ENCODE assay signal across 9 cellular contexts in genomic region chr7:128790297-128791037, GRCh38. TPM values are rescaled to one million over a fixed set of nuclear protein-coding genes. Genes with fewer than 3 reads are reported as not detected.
A peak's percentile ranks its signal among the peaks of the same experiment; 100 is the strongest.
DNase-seq lines count a peak whose midpoint lies in the region; ATAC-seq and TF ChIP-seq lines count a peak whose summit lies in the region.
"Had no signal": no experiment of that assay in that cellular context is flagged by ENCODE, and none has a peak within 500 bp of the region (broad histone marks: within the 10 kb centered on the region; RNA-seq: fewer than 3 reads in every experiment).

No MANE protein-coding gene starts in this region.

- H3K9me3 Mint-ChIP-seq in chondrocyte (ENCODE audit: low read depth) (peaks cover 4% of the 10 kb centered on the region), mesothelial cell of epicardium (peaks cover 5% of the 10 kb centered on the region)

- ATAC-seq in GM18861 (IDR thresholded peaks at IDR 0.05; ENCODE audit: unreplicated experiment) (peak; percentile 5), HG03442 (IDR thresholded peaks at IDR 0.05; ENCODE audit: unreplicated experiment) (peak; percentile 19)

- H3K27ac Mint-ChIP-seq in chondrocyte (ENCODE audit: unreplicated experiment) (no peak overlapping the region), mesothelial cell of epicardium (peak overlapping the region; percentile 68)

- H3K27me3 Mint-ChIP-seq in chondrocyte (ENCODE audit: low read depth) = peaks cover 2% of the 10 kb centered on the region
- peaks cover 38% of the 10 kb centered on the region for H3K27me3 Mint-ChIP-seq in mesothelial cell of epicardium (ENCODE audit: low read depth)

- DNase-seq in chondrocyte (ENCODE audit: low spot score) (no peak), mesothelial cell of epicardium (ENCODE audit: low spot score in 2 of 2, unreplicated experiment in 2 of 2) (no peak), SW480 (ENCODE audit: low spot score) (no peak), HT-29 (ENCODE audit: low spot score) (no peak), putamen (ENCODE audit: low spot score) (no peak)
- no peak for DNase-seq in stimulated activated CD4-positive, alpha-beta T cell treated with anti-CD3 and anti-CD28 coated beads, Interleukin-4, amount 100 ng/mL, for 4 hours

- H3K4me3 Mint-ChIP-seq in chondrocyte (ENCODE audit: unreplicated experiment) (peak overlapping the region; percentile 70), mesothelial cell of epicardium (peak overlapping the region; percentile 86)

- H3K4me1 Mint-ChIP-seq in chondrocyte (ENCODE audit: low read depth) (peaks cover 12% of the 10 kb centered on the region), mesothelial cell of epicardium (peaks cover 11% of the 10 kb centered on the region)

- TF ChIP-seq CTCF in chondrocyte (IDR thresholded peaks at IDR 0.05) (no peak), mesothelial cell of epicardium (IDR thresholded peaks at IDR 0.05; ENCODE audit: unreplicated experiment) (no peak)

- H3K36me3 Mint-ChIP-seq in chondrocyte (ENCODE audit: low read depth) (peaks cover 3% of the 10 kb centered on the region), mesothelial cell of epicardium (peaks cover 8% of the 10 kb centered on the region)

RNA-seq across cellular contexts. Expression of gene CCDC136, which starts 1.3 kb away (rescaled TPM):
- total RNA-seq in chondrocyte (7.6 to 8.8 TPM (median 8.5 TPM) in 3 replicates), mesothelial cell of epicardium (34.6 to 39.1 TPM (median 34.8 TPM) in 3 replicates)
- total RNA-seq in HT-29 (2014; rRNA removed; shearing (Covaris generic)) = not detected in 2 replicates

RNA-seq across cellular contexts. Expression of gene OPN1SW, which starts 14.9 kb away (rescaled TPM):
- total RNA-seq in chondrocyte (not detected in 3 replicates), mesothelial cell of epicardium (not detected in 3 replicates)
- not detected in 2 replicates for total RNA-seq in HT-29 (2014; rRNA removed; shearing (Covaris generic))
- total RNA-seq: SK-MEL-5 had no signal

RNA-seq across cellular contexts. Expression of gene FLNC, which starts 39.7 kb away (rescaled TPM):
- total RNA-seq in chondrocyte = 72.3 to 119 TPM (median 118 TPM) in 3 replicates
- 176 to 188 TPM (median 184 TPM) in 3 replicates for total RNA-seq in mesothelial cell of epicardium
- total RNA-seq in HT-29 (2014; rRNA removed; shearing (Covaris generic)) = 0.03 and 0.05 TPM in 2 replicates

RNA-seq across cellular contexts. Expression of gene CALU, which starts 51.3 kb away (rescaled TPM):
- total RNA-seq in chondrocyte = 731 to 820 TPM (median 734 TPM) in 3 replicates
- total RNA-seq in mesothelial cell of epicardium = 193 to 199 TPM (median 194 TPM) in 3 replicates
- 61.3 and 68.8 TPM in 2 replicates for total RNA-seq in HT-29 (2014; rRNA removed; shearing (Covaris generic))

Comparison
In these comparisons a context has a peak if more than half of its experiments do, and no peak if none do; other contexts are left out.
1. RNA of gene FLNC, which starts 39.7 kb away (total RNA-seq): 176 to 188 TPM in mesothelial cell of epicardium and 72.3 to 119 TPM in chondrocyte; 0.03 to 0.05 TPM in HT-29; every median in the first group is over 10 times any median in the second.